Comparison of ENCODE assay signal across 28 cellular contexts in the genomic region with DNA sequence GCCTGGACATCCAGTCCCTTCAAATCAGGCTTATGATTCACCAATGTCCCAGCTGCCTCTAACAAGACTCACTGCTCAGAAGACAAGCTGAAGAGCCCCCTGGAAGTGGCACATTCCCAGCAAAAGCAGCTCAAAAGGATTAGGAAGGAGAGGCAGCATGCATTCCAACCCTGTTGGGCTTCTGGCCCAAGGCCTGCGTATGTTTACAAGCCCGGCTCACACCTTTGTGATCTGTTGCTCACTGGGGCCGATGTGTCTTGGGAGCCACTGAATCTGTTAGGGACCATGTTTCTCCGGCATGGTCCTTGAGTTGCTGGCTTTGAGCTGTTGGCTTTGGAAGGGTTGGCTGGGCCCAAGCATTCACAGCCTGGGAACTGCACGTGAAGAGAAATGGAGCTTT.
"Had no signal": no experiment of that assay in that cellular context is flagged by ENCODE, and none has a peak within 500 bp of the region (broad histone marks: within the 10 kb centered on the region; RNA-seq: fewer than 3 reads in every experiment).

No MANE protein-coding gene starts in this region.

- H3K4me1 Mint-ChIP-seq: activated CD4-positive, alpha-beta T cell treated with anti-CD3 and anti-CD28 coated beads for 36 hours; activated CD4-positive, alpha-beta T cell treated with anti-CD3 and anti-CD28 coated beads, Interleukin-2, amount 10 ng/mL, durations not matched to agents 7 days and 5 days; activated naive CD4-positive, alpha-beta T cell treated with anti-CD3 and anti-CD28 coated beads, Interleukin-2, amount 50 U/mL, for 24 hours; activated naive CD8-positive, alpha-beta T cell treated with anti-CD3 and anti-CD28 coated beads, Interleukin-2, amount 10 ng/mL, durations not matched to agents 7 days and 5 days; WTC11 had no signal

- H3K4me3 ChIP-seq: ascending aorta, breast epithelium, SJCRH30, SK-N-MC had no signal

- H3K27ac Mint-ChIP-seq: activated CD4-positive, alpha-beta T cell treated with anti-CD3 and anti-CD28 coated beads for 36 hours; activated CD4-positive, alpha-beta T cell treated with anti-CD3 and anti-CD28 coated beads, Interleukin-2, amount 10 ng/mL, durations not matched to agents 7 days and 5 days; activated CD8-positive, alpha-beta T cell treated with anti-CD3 and anti-CD28 coated beads, Interleukin-2, amount 10 ng/mL, durations not matched to agents 7 days and 5 days; activated naive CD4-positive, alpha-beta T cell treated with anti-CD3 and anti-CD28 coated beads, Interleukin-2, amount 50 U/mL, for 24 hours; activated naive CD8-positive, alpha-beta T cell treated with anti-CD3 and anti-CD28 coated beads, Interleukin-2, amount 10 ng/mL, durations not matched to agents 7 days and 5 days; activated T-cell treated with anti-CD3 and anti-CD28 coated beads, Interleukin-2, amount 50 U/mL, for 24 hours; activated T-helper 2 cell treated with anti-CD3 and anti-CD28 coated beads, Interferon-gamma antibody, Interleukin-2, Interleukin-4, amounts not matched to agents 10 μg/mL and 5 μg/mL and 100 μg/mL, durations not matched to agents 14 hours and 24 hours and 36 hours; T-helper 1 cell treated with Interleukin-12 subunit alpha and Interleukin-12 subunit beta and Interleukin-4 antibody, amounts not matched to agents 30 μg/mL and 1 μg/mL, for 36 hours; T-helper 2 cell treated with Interferon-gamma antibody and Interleukin-4, amounts not matched to agents 5 μg/mL and 100 μg/mL, for 36 hours; WTC11 had no signal

- H3K36me3 ChIP-seq: ascending aorta, breast epithelium, SJCRH30 had no signal

- H3K36me3 Mint-ChIP-seq: activated naive CD4-positive, alpha-beta T cell treated with anti-CD3 and anti-CD28 coated beads, Interleukin-2, amount 50 U/mL, for 24 hours; activated naive CD8-positive, alpha-beta T cell treated with anti-CD3 and anti-CD28 coated beads, Interleukin-2, amount 10 ng/mL, durations not matched to agents 7 days and 5 days had no signal

- H3K27me3 ChIP-seq: ascending aorta had no signal

- H3K4me3 Mint-ChIP-seq: activated CD4-positive, alpha-beta T cell treated with anti-CD3 and anti-CD28 coated beads for 36 hours; activated CD4-positive, alpha-beta T cell treated with anti-CD3 and anti-CD28 coated beads, Interleukin-2, amount 10 ng/mL, durations not matched to agents 7 days and 5 days; activated CD8-positive, alpha-beta T cell treated with anti-CD3 and anti-CD28 coated beads, Interleukin-2, amount 10 ng/mL, durations not matched to agents 7 days and 5 days; activated naive CD4-positive, alpha-beta T cell treated with anti-CD3 and anti-CD28 coated beads, Interleukin-2, amount 50 U/mL, for 24 hours; activated naive CD8-positive, alpha-beta T cell treated with anti-CD3 and anti-CD28 coated beads, Interleukin-2, amount 10 ng/mL, durations not matched to agents 7 days and 5 days; activated T-cell treated with anti-CD3 and anti-CD28 coated beads, Interleukin-2, amount 50 U/mL, for 24 hours; T-helper 1 cell treated with Interleukin-12 subunit alpha and Interleukin-12 subunit beta and Interleukin-4 antibody, amounts not matched to agents 30 μg/mL and 1 μg/mL, for 36 hours; T-helper 2 cell treated with Interferon-gamma antibody and Interleukin-4, amounts not matched to agents 5 μg/mL and 100 μg/mL, for 36 hours; WTC11 had no signal

- H3K9me3 ChIP-seq: ascending aorta, breast epithelium, SJCRH30 had no signal

- H3K9me3 Mint-ChIP-seq: activated CD4-positive, alpha-beta T cell treated with anti-CD3 and anti-CD28 coated beads, Interleukin-2, amount 10 ng/mL, durations not matched to agents 7 days and 5 days; activated naive CD4-positive, alpha-beta T cell treated with anti-CD3 and anti-CD28 coated beads, Interleukin-2, amount 50 U/mL, for 24 hours; activated naive CD8-positive, alpha-beta T cell treated with anti-CD3 and anti-CD28 coated beads, Interleukin-2, amount 10 ng/mL, durations not matched to agents 7 days and 5 days; activated T-cell treated with anti-CD3 and anti-CD28 coated beads, Interleukin-2, amount 50 U/mL, for 24 hours; activated T-helper 2 cell treated with anti-CD3 and anti-CD28 coated beads, Interferon-gamma antibody, Interleukin-2, Interleukin-4, amounts not matched to agents 10 μg/mL and 5 μg/mL and 100 μg/mL, durations not matched to agents 14 hours and 24 hours and 36 hours; T-helper 1 cell treated with Interleukin-12 subunit alpha and Interleukin-12 subunit beta and Interleukin-4 antibody, amounts not matched to agents 30 μg/mL and 1 μg/mL, for 36 hours; T-helper 2 cell treated with Interferon-gamma antibody and Interleukin-4, amounts not matched to agents 5 μg/mL and 100 μg/mL, for 36 hours had no signal

- H3K4me1 ChIP-seq: ascending aorta, breast epithelium had no signal

- H3K27ac ChIP-seq: ascending aorta, breast epithelium, SJCRH30, SK-N-MC had no signal

- DNase-seq: activated CD4-positive, alpha-beta T cell treated with anti-CD3 and anti-CD28 coated beads for 36 hours; activated CD4-positive, alpha-beta T cell treated with anti-CD3 and anti-CD28 coated beads, Interleukin-2, amount 10 ng/mL, durations not matched to agents 7 days and 5 days; activated CD4-positive, alpha-beta T cell treated with anti-CD3 and anti-CD28 coated beads, Interleukin-2, amount 50 U/mL, for 48 hours; activated CD8-positive, alpha-beta T cell treated with anti-CD3 and anti-CD28 coated beads, Interleukin-2, amount 10 ng/mL, durations not matched to agents 7 days and 5 days; activated gamma-delta T cell; activated naive CD4-positive, alpha-beta T cell treated with Interleukin-2 at 50 U/mL for 16 hours; activated naive CD8-positive, alpha-beta T cell treated with anti-CD3 and anti-CD28 coated beads, Interleukin-2, amount 10 ng/mL, durations not matched to agents 7 days and 5 days; activated T-cell treated with anti-CD3 and anti-CD28 coated beads, Interleukin-2, amount 50 U/mL, for 24 hours; amygdala; Karpas-422; KBM-7; NCI-H1105; NCI-H1417 treated with DMSO at 0.1 percent for 48 hours; NCI-H187 treated with DMSO at 0.1 percent for 48 hours; NCI-H2081; NCI-H345; NCI-H526; NCI-H774; SHP77; SJCRH30 had no signal
